ENCODE assay signal across 1 cellular context in the genomic region with DNA sequence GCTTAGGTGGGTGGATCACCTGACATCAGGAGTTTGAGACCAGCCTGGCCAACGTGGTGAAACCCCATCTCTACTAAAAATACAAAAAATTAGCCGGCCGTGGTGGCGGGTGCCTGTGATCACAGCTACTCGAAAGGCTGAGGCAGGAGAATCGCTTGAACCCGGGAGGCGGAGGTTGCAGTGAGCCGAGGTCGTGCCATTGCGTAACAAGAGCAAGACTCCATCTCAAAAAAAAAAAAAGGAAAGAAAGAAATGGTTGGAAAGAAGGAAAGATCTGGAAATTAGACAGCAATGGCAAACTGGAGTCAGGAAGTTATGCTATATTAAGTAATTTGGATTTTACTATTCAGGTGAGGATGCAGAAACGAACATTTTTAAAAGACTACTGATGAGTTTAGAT. TPM values are rescaled to one million over a fixed set of nuclear protein-coding genes. Genes with fewer than 3 reads are reported as not detected.
"Had no signal": no experiment of that assay in that cellular context is flagged by ENCODE, and none has a peak within 500 bp of the region (broad histone marks: within the 10 kb centered on the region; RNA-seq: fewer than 3 reads in every experiment).

No MANE protein-coding gene starts in this region.

RNA-seq across cellular contexts. Expression of a gene that starts 31.1 kb away (rescaled TPM):
- polyA plus RNA-seq: immature natural killer cell had no signal
